Comparison of ENCODE assay signal across 10 cellular contexts in the genomic region with DNA sequence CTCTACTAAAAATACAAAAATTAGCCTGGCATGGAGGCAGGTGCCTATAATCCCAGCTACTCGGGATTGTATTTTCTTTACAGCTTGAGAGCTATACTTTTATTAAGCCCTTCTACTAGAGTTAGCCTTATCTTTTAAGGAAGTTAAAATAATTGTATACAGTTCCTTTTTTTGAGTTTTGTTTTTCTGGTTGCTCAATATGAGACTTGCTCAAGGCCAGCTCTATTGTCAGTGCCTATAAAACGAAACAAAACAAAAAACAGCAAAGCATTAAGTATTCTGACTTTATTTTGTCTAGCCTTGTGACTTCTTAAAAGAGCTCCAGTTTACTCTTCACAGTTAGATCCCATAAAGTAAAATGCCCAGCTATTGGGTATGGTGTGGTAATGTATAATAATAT. TPM values are rescaled to one million over a fixed set of nuclear protein-coding genes. Genes with fewer than 3 reads are reported as not detected.
DNase-seq lines count a peak whose midpoint lies in the region; ATAC-seq and TF ChIP-seq lines count a peak whose summit lies in the region.
"Had no signal": no experiment of that assay in that cellular context is flagged by ENCODE, and none has a peak within 500 bp of the region (broad histone marks: within the 10 kb centered on the region; RNA-seq: fewer than 3 reads in every experiment).

No MANE protein-coding gene starts in this region.

- H3K9me3 ChIP-seq in heart right ventricle = peaks cover 0 to 11% (median 0%) of the 10 kb centered on the region in 11 donors
- H3K9me3 ChIP-seq in tibial artery = no peaks in the 10 kb centered on the region

- H3K4me1 ChIP-seq in heart right ventricle = peaks cover 0 to 68% (median 44%) of the 10 kb centered on the region in 9 donors
- peaks cover 0 to 14% (median 1%) of the 10 kb centered on the region in 4 donors for H3K4me1 ChIP-seq in tibial artery

- peak overlapping the region in 1 of 10 donors; percentile 19 for H3K4me3 ChIP-seq in heart right ventricle
- H3K4me3 ChIP-seq in tibial artery = no peak overlapping the region

- peak overlapping the region in 3 of 10 donors; percentile 13 to 84 (median 51) for H3K27ac ChIP-seq in heart right ventricle
- H3K27ac ChIP-seq in tibial artery = no peak overlapping the region

- ATAC-seq in GM21576 (IDR thresholded peaks at IDR 0.05; ENCODE audit: unreplicated experiment) (peak; percentile 87), HG03575 (IDR thresholded peaks at IDR 0.05; ENCODE audit: extremely low read depth, insufficient number of reproducible peaks, low FRiP score, unreplicated experiment) (peak; percentile 81), heart right ventricle (peak in 7 of 8 donors; percentile 42 to 74 (median 53))

- intact Hi-C loops in heart right ventricle (cut with DNase I) (no loop called here), tibial artery (cut with DNase I; ENCODE audit: low total_unique reads) (no loop called here)

- WGBS in heart right ventricle, 2 donors = 59% methylated on average over 2 of the region's 2 CpGs

- H3K36me3 ChIP-seq in heart right ventricle (peaks cover 0 to 10% (median 0%) of the 10 kb centered on the region in 9 donors), tibial artery (no peaks in the 10 kb centered on the region)

- TF ChIP-seq CTCF in GM10248 (IDR thresholded peaks at IDR 0.05; ENCODE audit: control extremely low read depth, extremely low read depth, low read depth, missing control alignments) (no peak), heart right ventricle (IDR thresholded peaks at IDR 0.05) (no peak), tibial artery (IDR thresholded peaks at IDR 0.05) (no peak)

- H3K27me3 ChIP-seq in heart right ventricle (no peaks in the 10 kb centered on the region), tibial artery (no peaks in the 10 kb centered on the region)

- POLR2A ChIA-PET in GM10248 (lab: Yijun Ruan, JAX) = interaction anchor here (1.4 kb wide), 1 partner anchor 17 kb away, joined by 5 read pairs; a partner anchor contains a TSS

- CTCF ChIA-PET in GM10248 (lab: Yijun Ruan, JAX) = interaction anchor here (0.7 to 1.7 kb wide), 4 partner anchors 14 to 46 kb away, joined by 3 to 8 read pairs (median 4); no protein-coding TSS in a partner anchor

- DNase-seq in GM10248 (ENCODE audit: extremely low spot score) (peak; percentile 39), heart right ventricle (no peak), DMS 273 (lab: John Stamatoyannopoulos, UW; ENCODE audit: unreplicated experiment) (no peak), NCI-H1105 treated with DMSO at 0.1 percent for 48 hours (lab: John Stamatoyannopoulos, UW) (no peak), tibial artery (no peak)
- DNase-seq in activated CD8-positive, alpha-beta memory T cell treated with anti-CD3 and anti-CD28 coated beads, Interleukin-2, amount 50 U/mL, for 4 hours = no peak
- DNase-seq: CD4-positive, alpha-beta memory T cell; retina had no signal

RNA-seq across cellular contexts. Expression of a gene that starts 17.2 kb away (rescaled TPM):
- 10 to 100 TPM; 24.9 to 42.8 (median 34.7) TPM for total RNA-seq in heart right ventricle
- polyA plus RNA-seq in heart right ventricle = 10 to 100 TPM in 1 of 2 donors, 1 to 10 TPM in 1; 6.2 to 14.7 TPM
